ENCODE assay signal across 18 cellular contexts in the genomic region with DNA sequence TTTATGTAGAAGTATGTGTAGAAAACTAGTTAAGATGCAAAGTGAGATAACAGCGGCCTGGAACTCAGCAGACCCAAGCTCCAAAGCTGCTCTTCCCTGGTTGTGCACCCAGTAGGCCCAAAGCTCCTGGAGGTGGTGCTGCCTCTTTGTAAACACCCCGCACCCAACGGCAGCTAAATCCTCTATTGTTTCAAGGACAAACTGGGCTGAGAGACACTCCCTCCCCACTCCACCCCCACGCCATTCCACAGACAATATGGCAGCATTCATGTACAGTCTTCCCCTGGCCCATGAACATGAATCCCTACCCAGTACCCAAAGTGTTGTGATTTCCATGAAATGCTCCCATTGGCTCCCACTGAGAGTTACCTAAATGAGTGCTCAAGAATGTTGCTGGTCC.
DNase-seq lines count a peak whose midpoint lies in the region; ATAC-seq and TF ChIP-seq lines count a peak whose summit lies in the region.
"Had no signal": no experiment of that assay in that cellular context is flagged by ENCODE, and none has a peak within 500 bp of the region (broad histone marks: within the 10 kb centered on the region; RNA-seq: fewer than 3 reads in every experiment).

No MANE protein-coding gene starts in this region.

- no peaks in the 10 kb centered on the region for H3K9me3 ChIP-seq in CD4-positive, CD25-positive, alpha-beta regulatory T cell (ENCODE audit: control insufficient read depth in 2 of 2, low read length in 2 of 2)
- no peaks in the 10 kb centered on the region for H3K9me3 ChIP-seq in CD8-positive, alpha-beta memory T cell (ENCODE audit: low read length)
- H3K9me3 ChIP-seq: SJCRH30 had no signal

- no peak for TF ChIP-seq CTCF in natural killer cell (IDR thresholded peaks at IDR 0.05)

- H3K27me3 Mint-ChIP-seq in CD4-positive, CD25-positive, alpha-beta regulatory T cell, result no peaks in the 10 kb centered on the region
- no peaks in the 10 kb centered on the region for H3K27me3 Mint-ChIP-seq in CD8-positive, alpha-beta memory T cell
- H3K27me3 Mint-ChIP-seq in activated CD8-positive, alpha-beta T cell treated with anti-CD3 and anti-CD28 coated beads, Interleukin-2, amount 10 ng/mL, durations not matched to agents 7 days and 5 days (ENCODE audit: low read depth), result no peaks in the 10 kb centered on the region
- no peaks in the 10 kb centered on the region for H3K27me3 Mint-ChIP-seq in natural killer cell (ENCODE audit: low read depth in 2 of 2)
- H3K27me3 Mint-ChIP-seq: B cell had no signal

- H3K9me3 Mint-ChIP-seq in CD4-positive, CD25-positive, alpha-beta regulatory T cell, result peaks cover 0 to 2% (median 0%) of the 10 kb centered on the region in 7 donors
- H3K9me3 Mint-ChIP-seq in CD8-positive, alpha-beta memory T cell, result no peaks in the 10 kb centered on the region
- no peaks in the 10 kb centered on the region for H3K9me3 Mint-ChIP-seq in activated CD8-positive, alpha-beta T cell treated with anti-CD3 and anti-CD28 coated beads, Interleukin-2, amount 10 ng/mL, durations not matched to agents 7 days and 5 days (ENCODE audit: insufficient read depth)
- no peaks in the 10 kb centered on the region for H3K9me3 Mint-ChIP-seq in natural killer cell

- peaks cover 62% of the 10 kb centered on the region for H3K36me3 ChIP-seq in CD4-positive, CD25-positive, alpha-beta regulatory T cell (ENCODE audit: control insufficient read depth, insufficient read depth, low read length)
- H3K36me3 ChIP-seq in CD8-positive, alpha-beta memory T cell (ENCODE audit: insufficient read depth, low read length), result peaks cover 14% of the 10 kb centered on the region

- H3K27ac ChIP-seq in CD4-positive, CD25-positive, alpha-beta regulatory T cell (ENCODE audit: insufficient read depth, low read length, poor library complexity, severe bottlenecking), result no peak overlapping the region
- H3K27ac ChIP-seq in CD8-positive, alpha-beta memory T cell (ENCODE audit: low read depth, low read length), result no peak overlapping the region
- H3K27ac ChIP-seq: RWPE1, SJCRH30 had no signal

- no peak overlapping the region for H3K4me3 ChIP-seq in CD4-positive, CD25-positive, alpha-beta regulatory T cell (ENCODE audit: low read depth, low read length)
- no peak overlapping the region for H3K4me3 ChIP-seq in CD8-positive, alpha-beta memory T cell (ENCODE audit: low read length)
- H3K4me3 ChIP-seq: SJCRH30 had no signal

- ATAC-seq in CD4-positive, CD25-positive, alpha-beta regulatory T cell (ENCODE audit: low read depth in 2 of 2), result no peak
- no peak for ATAC-seq in activated CD8-positive, alpha-beta T cell treated with anti-CD3 and anti-CD28 coated beads, Interleukin-2, amount 10 ng/mL, durations not matched to agents 7 days and 5 days
- no peak for ATAC-seq in natural killer cell

- H3K36me3 Mint-ChIP-seq in CD4-positive, CD25-positive, alpha-beta regulatory T cell, result peaks cover 44% of the 10 kb centered on the region
- H3K36me3 Mint-ChIP-seq in CD8-positive, alpha-beta memory T cell, result peaks cover 6 to 67% (median 15%) of the 10 kb centered on the region in 3 donors
- peaks cover 8% of the 10 kb centered on the region for H3K36me3 Mint-ChIP-seq in activated CD8-positive, alpha-beta T cell treated with anti-CD3 and anti-CD28 coated beads, Interleukin-2, amount 10 ng/mL, durations not matched to agents 7 days and 5 days (ENCODE audit: low read depth)
- no peaks in the 10 kb centered on the region for H3K36me3 Mint-ChIP-seq in natural killer cell

- no peak for DNase-seq in CD4-positive, CD25-positive, alpha-beta regulatory T cell
- no peak for DNase-seq in CD8-positive, alpha-beta memory T cell
- no peak for DNase-seq in activated CD8-positive, alpha-beta T cell treated with anti-CD3 and anti-CD28 coated beads, Interleukin-2, amount 10 ng/mL, durations not matched to agents 7 days and 5 days
- DNase-seq in natural killer cell (no peak), NAMALWA (ENCODE audit: low spot score) (no peak), DMS53 (lab: John Stamatoyannopoulos, UW) (no peak), anterior cingulate cortex (lab: John Stamatoyannopoulos, UW) (no peak)
- DNase-seq: ACHN, DMS 273 treated with DMSO at 0.1 percent for 48 hours, HCEC 1CT, IMR-90, NCI-H1048, NCI-H2107, NCI-H345, NCI-H526 treated with DMSO at 0.1 percent for 48 hours, SJCRH30 had no signal

- intact Hi-C loops in natural killer cell (cut with micrococcal nuclease), result loop anchor here (1.0 kb wide), 1 partner anchor 71 kb away; no protein-coding TSS in a partner anchor

- peak overlapping the region in 1 of 4 donors; percentile 24 for H3K4me3 Mint-ChIP-seq in CD4-positive, CD25-positive, alpha-beta regulatory T cell
- peak overlapping the region in 3 of 7 donors; percentile 28 to 91 (median 59) for H3K4me3 Mint-ChIP-seq in CD8-positive, alpha-beta memory T cell
- no peak overlapping the region for H3K4me3 Mint-ChIP-seq in activated CD8-positive, alpha-beta T cell treated with anti-CD3 and anti-CD28 coated beads, Interleukin-2, amount 10 ng/mL, durations not matched to agents 7 days and 5 days
- peak overlapping the region; percentile 86 for H3K4me3 Mint-ChIP-seq in natural killer cell
- H3K4me3 Mint-ChIP-seq: B cell had no signal

- peak overlapping the region; percentile 45 to 89 (median 69) for H3K27ac Mint-ChIP-seq in CD4-positive, CD25-positive, alpha-beta regulatory T cell
- peak overlapping the region in 7 of 8 donors; percentile 17 to 91 (median 83) for H3K27ac Mint-ChIP-seq in CD8-positive, alpha-beta memory T cell
- H3K27ac Mint-ChIP-seq in activated CD8-positive, alpha-beta T cell treated with anti-CD3 and anti-CD28 coated beads, Interleukin-2, amount 10 ng/mL, durations not matched to agents 7 days and 5 days, result peak overlapping the region; percentile 30
- H3K27ac Mint-ChIP-seq in natural killer cell, result peak overlapping the region; percentile 75 to 83

- H3K4me1 ChIP-seq in CD4-positive, CD25-positive, alpha-beta regulatory T cell (ENCODE audit: control insufficient read depth, insufficient read depth, low read length, poor library complexity, severe bottlenecking), result peaks cover 25% of the 10 kb centered on the region
- H3K4me1 ChIP-seq in CD8-positive, alpha-beta memory T cell (ENCODE audit: insufficient read depth, low read length), result peaks cover 24% of the 10 kb centered on the region

- POLR2A ChIA-PET in CD8-positive, alpha-beta memory T cell (lab: Charles Lee), result no interaction called here
- POLR2A ChIA-PET in activated CD8-positive, alpha-beta T cell treated with anti-CD3 and anti-CD28 coated beads, Interleukin-2, amount 10 ng/mL, durations not matched to agents 7 days and 5 days (lab: Charles Lee), result interaction anchor here (0.7 kb wide), 1 partner anchor 520 kb away, joined by 3 read pairs; no protein-coding TSS in a partner anchor

- no peaks in the 10 kb centered on the region for H3K27me3 ChIP-seq in CD4-positive, CD25-positive, alpha-beta regulatory T cell (ENCODE audit: control insufficient read depth, insufficient read depth, low read length)
- H3K27me3 ChIP-seq in CD8-positive, alpha-beta memory T cell (ENCODE audit: insufficient read depth, low read length, poor library complexity, severe bottlenecking), result no peaks in the 10 kb centered on the region
- H3K27me3 ChIP-seq: SJCRH30 had no signal

- CTCF ChIA-PET in CD8-positive, alpha-beta memory T cell (lab: Charles Lee), result no interaction called here
- CTCF ChIA-PET in activated CD8-positive, alpha-beta T cell treated with anti-CD3 and anti-CD28 coated beads, Interleukin-2, amount 10 ng/mL, durations not matched to agents 7 days and 5 days (lab: Charles Lee), result no interaction called here

- H3K4me1 Mint-ChIP-seq in CD4-positive, CD25-positive, alpha-beta regulatory T cell, result peaks cover 16 to 80% (median 46%) of the 10 kb centered on the region in 4 donors
- peaks cover 50 to 82% (median 73%) of the 10 kb centered on the region in 3 donors for H3K4me1 Mint-ChIP-seq in CD8-positive, alpha-beta memory T cell
- peaks cover 15% of the 10 kb centered on the region for H3K4me1 Mint-ChIP-seq in activated CD8-positive, alpha-beta T cell treated with anti-CD3 and anti-CD28 coated beads, Interleukin-2, amount 10 ng/mL, durations not matched to agents 7 days and 5 days (ENCODE audit: low read depth)
- peaks cover 73 to 75% of the 10 kb centered on the region in 2 donors for H3K4me1 Mint-ChIP-seq in natural killer cell

Comparison
In these comparisons a context has a peak if more than half of its experiments do, and no peak if none do; other contexts are left out.
1. H3K27ac Mint-ChIP-seq: peak in every context shown above with its lines; median percentile 83 in CD8-positive, alpha-beta memory T cell; 79 in natural killer cell; 69 in CD4-positive, CD25-positive, alpha-beta regulatory T cell; 30 in activated CD8-positive, alpha-beta T cell treated with anti-CD3 and anti-CD28 coated beads, Interleukin-2, amount 10 ng/mL, durations not matched to agents 7 days and 5 days.